In the genomic region with DNA sequence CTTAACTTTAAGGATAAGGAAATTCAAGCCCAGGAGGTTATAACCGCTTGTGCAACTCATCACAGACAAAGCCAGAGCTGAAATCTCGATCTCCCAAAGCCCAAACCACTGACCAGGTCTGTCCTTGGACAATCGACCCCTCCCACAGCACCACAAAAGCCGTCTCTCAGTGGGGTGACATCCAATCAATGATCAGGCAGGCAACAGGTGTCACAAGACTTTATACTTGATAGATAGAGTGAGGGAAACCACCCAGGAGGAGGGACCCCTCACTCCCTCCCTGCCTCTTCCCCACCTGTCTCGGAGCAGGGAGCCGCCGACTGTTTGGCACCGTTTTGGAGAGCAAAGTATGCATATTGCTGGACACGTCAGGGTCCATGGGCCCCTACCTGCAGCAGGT, we compare ENCODE assay signal across 25 cellular contexts. TPM values are rescaled to one million over a fixed set of nuclear protein-coding genes. Genes with fewer than 3 reads are reported as not detected.
DNase-seq lines count a peak whose midpoint lies in the region; ATAC-seq, FAIRE-seq and TF ChIP-seq lines count a peak whose summit lies in the region.
"Had no signal": no experiment of that assay in that cellular context is flagged by ENCODE, and none has a peak within 500 bp of the region (broad histone marks: within the 10 kb centered on the region; RNA-seq: fewer than 3 reads in every experiment).

No MANE protein-coding gene starts in this region.

- H4K91ac ChIP-seq in H1 (replicated peaks; ENCODE audit: insufficient read length, low read length): no peak overlapping the region
- H4K91ac ChIP-seq in neuronal stem cell (ENCODE audit: low read depth, low read length, poor library complexity): no peak overlapping the region

- POLR2A ChIA-PET in HEK293 (lab: Yijun Ruan, JAX): no interaction called here
- POLR2A ChIA-PET in H1 (lab: Charles Lee; ENCODE audit: partially characterized antibody): interaction anchor here (0.6 kb wide), 1 partner anchor 95 kb away, joined by 5 read pairs; no protein-coding TSS in a partner anchor
- POLR2A ChIA-PET in Caco-2 (lab: Charles Lee): no interaction called here

- H2BK5ac ChIP-seq in H1 (ENCODE audit: low read depth, low read length) (no peak overlapping the region), neuronal stem cell (ENCODE audit: low read length) (no peak overlapping the region)

- H2AK5ac ChIP-seq in H1 (ENCODE audit: low read depth, low read length) (no peak overlapping the region), neuronal stem cell (ENCODE audit: low read depth, low read length) (no peak overlapping the region)

- CTCF ChIA-PET in HEK293 (lab: Yijun Ruan, JAX): interaction anchor here (0.6 to 1.7 kb wide), 2 partner anchors 41 to 70 kb away, joined by 3 to 5 read pairs; no protein-coding TSS in a partner anchor
- CTCF ChIA-PET in H1 (lab: Charles Lee; ENCODE audit: partially characterized antibody): interaction anchor here (0.7 to 2.7 kb wide), 6 partner anchors 10 to 785 kb away, joined by 3 to 9 read pairs (median 3); no protein-coding TSS in a partner anchor
- CTCF ChIA-PET in Caco-2 (lab: Charles Lee): interaction anchor here (1.4 kb wide), 1 partner anchor 41 kb away, joined by 3 read pairs; no protein-coding TSS in a partner anchor

- TF ChIP-seq RAD21 in H1 (IDR thresholded peaks at IDR 0.05 in 1 of 2, conservative IDR thresholded peaks at IDR 0.05 in 1 of 2; ENCODE audit: low read depth in 2 of 2, low read length in 2 of 2): no peak

- no peak overlapping the region; the same call in 1 of the 2 replicates for H4K8ac ChIP-seq in H1 (ENCODE audit: extremely low read depth, insufficient read depth, low read length)
- H4K8ac ChIP-seq in neuronal stem cell (ENCODE audit: low read depth, low read length): no peak overlapping the region

- no peaks in the 10 kb centered on the region for H4K20me1 ChIP-seq in H1 (replicated peaks in 1 of 2; ENCODE audit: control insufficient read depth in 1 of 2, insufficient read depth in 2 of 2, low read length in 2 of 2)
- H4K20me1 ChIP-seq: BLaER1 had no signal

- H3K79me2 ChIP-seq in H1 (ENCODE audit: control insufficient read depth in 1 of 2, insufficient read depth in 2 of 2, low read length in 2 of 2): no peaks in the 10 kb centered on the region

- no peak overlapping the region for H3K4ac ChIP-seq in H1 (replicated peaks; ENCODE audit: insufficient read length, low read depth, low read length)
- H3K4ac ChIP-seq in neuronal stem cell (ENCODE audit: low read length): peak overlapping the region; percentile 9

- no peak overlapping the region for H3K9ac ChIP-seq in H1 (replicated peaks in 1 of 4; ENCODE audit: extremely low read depth in 1 of 4, low read depth in 3 of 4, low read length in 3 of 4)
- no peak overlapping the region for H3K9ac ChIP-seq in neuronal stem cell (ENCODE audit: low read depth, low read length, poor library complexity)
- H3K9ac ChIP-seq: BLaER1 had no signal

- no peak overlapping the region for H3K23ac ChIP-seq in H1 (ENCODE audit: insufficient read length)
- H3K23ac ChIP-seq in neuronal stem cell (ENCODE audit: low read depth, low read length, poor library complexity): no peak overlapping the region

- no peaks in the 10 kb centered on the region for H3K36me3 Mint-ChIP-seq in Caco-2 (ENCODE audit: insufficient read depth, unreplicated experiment)
- H3K36me3 Mint-ChIP-seq: CD14-positive monocyte; CD4-positive, alpha-beta memory T cell; CD4-positive, CD25-positive, alpha-beta regulatory T cell; CD8-positive, alpha-beta memory T cell had no signal

- 86% methylated on average over 9 of the region's 9 CpGs; no CpG with 5 or more reads in 1 of the 2 experiments for WGBS in H1 (ENCODE audit: extremely low coverage in 1 of 2, insufficient coverage in 1 of 2, insufficient read length in 1 of 2, insufficient replicate concordance in 2 of 2, low coverage in 1 of 2, low lambda C conversion rate in 2 of 2, missing lambda C conversion rate in 1 of 2), 2 experiments
- WGBS in neuronal stem cell (ENCODE audit: extremely low coverage in 2 of 2, insufficient read length in 2 of 2, insufficient replicate concordance in 1 of 2), 2 donors: no CpG with 5 or more reads among the region's 9 CpGs

- no peaks in the 10 kb centered on the region for H3K79me1 ChIP-seq in H1 (ENCODE audit: low read depth, low read length)
- H3K79me1 ChIP-seq in neuronal stem cell (ENCODE audit: low read depth, low read length): no peaks in the 10 kb centered on the region

- H3K4me2 ChIP-seq in H1 (ENCODE audit: insufficient read depth in 1 of 2, low read depth in 2 of 2, low read length in 2 of 2) (no peak overlapping the region), neuronal stem cell (ENCODE audit: insufficient read depth, low read length, poor library complexity, severe bottlenecking) (no peak overlapping the region)
- H3K4me2 ChIP-seq: BLaER1 had no signal

- H3K9me3 ChIP-seq in HEK293 (ENCODE audit: control insufficient read depth, insufficient read depth, low read depth, low read length) (no peaks in the 10 kb centered on the region), H1 (ENCODE audit: insufficient read depth in 2 of 2, low read depth in 1 of 2, low read length in 1 of 2) (no peaks in the 10 kb centered on the region), neuronal stem cell (replicated peaks in 1 of 2; ENCODE audit: control insufficient read depth in 2 of 2, insufficient read depth in 1 of 2, low read depth in 1 of 2, low read length in 2 of 2) (no peaks in the 10 kb centered on the region), Caco-2 (no peaks in the 10 kb centered on the region)
- H3K9me3 ChIP-seq: BE2C, BLaER1 had no signal

- H3K4me1 Mint-ChIP-seq in Caco-2 (ENCODE audit: low read depth, unreplicated experiment): no peaks in the 10 kb centered on the region
- H3K4me1 Mint-ChIP-seq: CD14-positive monocyte; CD4-positive, alpha-beta memory T cell; CD4-positive, CD25-positive, alpha-beta regulatory T cell; CD8-positive, alpha-beta memory T cell had no signal

- H3K36me3 ChIP-seq in HEK293 (ENCODE audit: control insufficient read depth in 2 of 2, insufficient read depth in 1 of 2, low read length in 2 of 2) (no peaks in the 10 kb centered on the region), H1 (ENCODE audit: control insufficient read depth in 2 of 4, insufficient read depth in 4 of 4, low read length in 3 of 4) (no peaks in the 10 kb centered on the region), neuronal stem cell (replicated peaks in 1 of 2; ENCODE audit: control insufficient read depth in 2 of 2, insufficient read depth in 2 of 2, low read length in 2 of 2) (no peaks in the 10 kb centered on the region), Caco-2 (ENCODE audit: control insufficient read depth, insufficient read depth, low read length) (no peaks in the 10 kb centered on the region)
- H3K36me3 ChIP-seq: BE2C, BLaER1 had no signal

- no peak overlapping the region for H2BK15ac ChIP-seq in H1 (ENCODE audit: low read length)
- no peak overlapping the region for H2BK15ac ChIP-seq in neuronal stem cell (ENCODE audit: low read length)

- H2AFZ ChIP-seq in H1 (ENCODE audit: low read length) (peak overlapping the region; percentile 68; the same call in 1 of the 2 replicates), neuronal stem cell (ENCODE audit: low read length) (no peak overlapping the region)

- BruUV-seq in Caco-2 (replicated peaks; lab: Mats Ljungman, UMichigan): no TSS peak

- H3K14ac ChIP-seq in H1 (ENCODE audit: insufficient read length) (no peak overlapping the region), neuronal stem cell (ENCODE audit: low read length) (no peak overlapping the region)

- H3K18ac ChIP-seq in H1 (ENCODE audit: extremely low read depth, low read length): no peak overlapping the region
- no peak overlapping the region for H3K18ac ChIP-seq in neuronal stem cell (ENCODE audit: low read length)

- no peak overlapping the region for H2BK20ac ChIP-seq in H1 (ENCODE audit: low read length)

- H3K4me1 ChIP-seq in HEK293 (ENCODE audit: control insufficient read depth, insufficient read depth, low read length): no peaks in the 10 kb centered on the region
- no peaks in the 10 kb centered on the region for H3K4me1 ChIP-seq in H1 (replicated peaks in 1 of 4; ENCODE audit: control insufficient read depth in 3 of 4, insufficient read depth in 4 of 4, low read length in 3 of 4)
- H3K4me1 ChIP-seq in neuronal stem cell (ENCODE audit: control insufficient read depth in 2 of 2, insufficient read depth in 1 of 2, low read depth in 1 of 2, low read length in 2 of 2): no peaks in the 10 kb centered on the region
- no peaks in the 10 kb centered on the region for H3K4me1 ChIP-seq in Caco-2
- H3K4me1 ChIP-seq: BE2C, BLaER1 had no signal

- H2BK120ac ChIP-seq in H1 (replicated peaks; ENCODE audit: low read depth, low read length): no peak overlapping the region
- H2BK120ac ChIP-seq in neuronal stem cell (ENCODE audit: low read depth, low read length): no peak overlapping the region

- H3K27ac Mint-ChIP-seq in Caco-2 (ENCODE audit: unreplicated experiment): no peak overlapping the region
- H3K27ac Mint-ChIP-seq: CD4-positive, alpha-beta memory T cell; CD8-positive, alpha-beta memory T cell had no signal

- H3K27me3 ChIP-seq in H1 (replicated peaks in 1 of 4; ENCODE audit: control insufficient read depth in 3 of 4, extremely low read depth in 1 of 4, insufficient read depth in 3 of 4, low read length in 3 of 4) (no peaks in the 10 kb centered on the region), neuronal stem cell (ENCODE audit: control insufficient read depth in 3 of 3, insufficient read depth in 3 of 3, low read depth in 1 of 3, low read length in 3 of 3) (peaks cover 0 to 29% (median 0%) of the 10 kb centered on the region in 3 experiments), Caco-2 (replicated peaks; ENCODE audit: control insufficient read depth, insufficient read depth, low read length) (no peaks in the 10 kb centered on the region)
- H3K27me3 ChIP-seq: BLaER1 had no signal

- TF ChIP-seq CTCF in HEK293 (tag by site-specific recombination; IDR thresholded peaks at IDR 0.05) (no peak), H1 (IDR thresholded peaks at IDR 0.05; ENCODE audit: control extremely low read depth in 1 of 3, insufficient read depth in 1 of 3, low read depth in 1 of 3, low read length in 3 of 3) (no peak), Caco-2 (IDR thresholded peaks at IDR 0.05; ENCODE audit: insufficient read depth in 1 of 2, low read depth in 1 of 2, low read length in 1 of 2, severe bottlenecking in 1 of 2, unreplicated experiment in 1 of 2) (no peak)

- TF ChIP-seq POLR2A in H1 (IDR thresholded peaks at IDR 0.05; ENCODE audit: control extremely low read depth in 1 of 2, low read depth in 2 of 2, low read length in 2 of 2): no peak

- FAIRE-seq in H1 (lab: Jason Lieb, UNC): no peak
- FAIRE-seq: A204.1, D721Med, G401.6, GM12891, GM19239 had no signal

- H3K4me3 Mint-ChIP-seq in Caco-2 (ENCODE audit: unreplicated experiment): no peak overlapping the region
- H3K4me3 Mint-ChIP-seq: CD14-positive monocyte; CD4-positive, alpha-beta memory T cell; CD4-positive, CD25-positive, alpha-beta regulatory T cell; CD8-positive, alpha-beta memory T cell had no signal

- H3K4me3 ChIP-seq in HEK293 (ENCODE audit: low read depth, low read length) (no peak overlapping the region), H1 (ENCODE audit: extremely low read depth in 1 of 4, insufficient read depth in 2 of 4, low read depth in 3 of 4, low read length in 4 of 4) (no peak overlapping the region), neuronal stem cell (ENCODE audit: low read length in 2 of 2) (no peak overlapping the region), Caco-2 (ENCODE audit: low read depth, low read length) (no peak overlapping the region)
- H3K4me3 ChIP-seq: BLaER1 had no signal

- peaks cover 2% of the 10 kb centered on the region for H3K27me3 Mint-ChIP-seq in Caco-2 (ENCODE audit: insufficient read depth, unreplicated experiment)
- H3K27me3 Mint-ChIP-seq: CD4-positive, alpha-beta memory T cell had no signal

- no peak overlapping the region for H4K5ac ChIP-seq in H1 (ENCODE audit: insufficient read length, low read depth, low read length)

- DNase-seq in H1 (ENCODE audit: low read depth in 1 of 2, low spot score in 2 of 2) (no peak), neuronal stem cell (ENCODE audit: low spot score) (no peak), Caco-2 (no peak)
- DNase-seq: 8988T; ACHN; BE2C; C1 segment of cervical spinal cord; Calu3; CD4-positive, alpha-beta memory T cell; CD4-positive, CD25-positive, alpha-beta regulatory T cell; CD8-positive, alpha-beta memory T cell; COR-L47; DMS79 treated with DMSO at 0.1 percent for 48 hours; GF-D8 had no signal

- H3K56ac ChIP-seq in H1 (replicated peaks; ENCODE audit: insufficient read length, low read depth, low read length): no peak overlapping the region

- H2BK12ac ChIP-seq in H1 (ENCODE audit: low read depth, low read length): no peak overlapping the region
- H2BK12ac ChIP-seq in neuronal stem cell (ENCODE audit: low read length): peak overlapping the region; percentile 6

- no peak for TF ChIP-seq EP300 in H1 (IDR thresholded peaks at IDR 0.05; ENCODE audit: borderline replicate concordance in 1 of 2, low read depth in 2 of 2, low read length in 2 of 2)

- no peaks in the 10 kb centered on the region for H3K9me3 Mint-ChIP-seq in Caco-2 (ENCODE audit: unreplicated experiment)
- H3K9me3 Mint-ChIP-seq: CD14-positive monocyte; CD4-positive, alpha-beta memory T cell; CD4-positive, CD25-positive, alpha-beta regulatory T cell; CD8-positive, alpha-beta memory T cell had no signal

- no peak overlapping the region for H3K27ac ChIP-seq in HEK293 (ENCODE audit: extremely low read depth, low read depth, low read length)
- no peak overlapping the region for H3K27ac ChIP-seq in H1 (ENCODE audit: low read depth, low read length)
- no peak overlapping the region for H3K27ac ChIP-seq in neuronal stem cell (replicated peaks; ENCODE audit: low read length)
- H3K27ac ChIP-seq: BLaER1 had no signal

- no peaks in the 10 kb centered on the region for H3K23me2 ChIP-seq in H1 (ENCODE audit: low read depth, low read length)

- intact Hi-C loops in Caco-2 (cut with micrococcal nuclease; ENCODE audit: unreplicated experiment): no loop called here

- ATAC-seq in HG02885 (IDR thresholded peaks at IDR 0.05; ENCODE audit: poor library complexity, unreplicated experiment): no peak

RNA-seq across cellular contexts. Expression of gene SDR42E2, which starts 14.5 kb away (rescaled TPM):
- not detected in 2 replicates for total RNA-seq in H1 (2021; fragmentation: NEBNext Ultra II Directional; extraction: Animal tissue kit (Norgen Biotek cat#: 25700))
- polyA plus RNA-seq in H1 (2011; rRNA removed): 0.08 and 0.25 TPM in 2 replicates
- 0.05 TPM for polyA plus RNA-seq in H1 (2011; cell fraction: cytosol; rRNA removed)
- 0.50 TPM for polyA plus RNA-seq in H1 (2011; cell fraction: nucleus; rRNA removed)
- polyA plus RNA-seq in H1 (2012, experiment 1 of 2): 0.11 to 0.21 TPM (median 0.14 TPM) in 4 replicates
- not detected for polyA plus RNA-seq in H1 (2012, experiment 2 of 2)
- 0.16 TPM for polyA plus RNA-seq in H1 (2013, experiment 1 of 2)
- 0.07 TPM for polyA plus RNA-seq in H1 (2013, experiment 2 of 2)
- polyA minus RNA-seq in H1 (2011; rRNA and poly(A)+ RNA removed): 0.07 and 0.13 TPM in 2 replicates
- polyA minus RNA-seq in H1 (2011; cell fraction: cytosol; rRNA and poly(A)+ RNA removed): not detected
- polyA minus RNA-seq in H1 (2011; cell fraction: nucleus; rRNA and poly(A)+ RNA removed): 0.20 TPM
- 0.03 TPM for polyA plus RNA-seq in neuronal stem cell (2013, experiment 1 of 2)
- 0.01 TPM for polyA plus RNA-seq in neuronal stem cell (2013, experiment 2 of 2)
- total RNA-seq in Caco-2 (2022): not detected in 2 replicates
- total RNA-seq: A673, Calu3 had no signal
- polyA plus RNA-seq: AG04450 had no signal

RNA-seq across cellular contexts. Expression of gene VWA3A, which starts 55.5 kb away (rescaled TPM):
- total RNA-seq in H1 (2021; fragmentation: NEBNext Ultra II Directional; extraction: Animal tissue kit (Norgen Biotek cat#: 25700)): not detected in 2 replicates
- 0.03 and 0.05 TPM in 2 replicates for polyA plus RNA-seq in H1 (2011; rRNA removed)
- polyA plus RNA-seq in H1 (2011; cell fraction: cytosol; rRNA removed): 0.04 TPM
- 0.10 TPM for polyA plus RNA-seq in H1 (2011; cell fraction: nucleus; rRNA removed)
- 0.07 to 0.10 TPM in 2 of 4 replicates, not detected in the others for polyA plus RNA-seq in H1 (2012, experiment 1 of 2)
- polyA plus RNA-seq in H1 (2012, experiment 2 of 2): not detected
- polyA plus RNA-seq in H1 (2013, experiment 1 of 2): not detected
- polyA plus RNA-seq in H1 (2013, experiment 2 of 2): 0.04 TPM
- 0.22 and 0.39 TPM in 2 replicates for polyA minus RNA-seq in H1 (2011; rRNA and poly(A)+ RNA removed)
- not detected for polyA minus RNA-seq in H1 (2011; cell fraction: cytosol; rRNA and poly(A)+ RNA removed)
- 0.40 TPM for polyA minus RNA-seq in H1 (2011; cell fraction: nucleus; rRNA and poly(A)+ RNA removed)
- polyA plus RNA-seq in neuronal stem cell (2013, experiment 1 of 2): 0.84 TPM
- polyA plus RNA-seq in neuronal stem cell (2013, experiment 2 of 2): 0.75 TPM
- total RNA-seq in Caco-2 (2022): not detected in 2 replicates
- polyA plus RNA-seq: AG04450; CD14-positive monocyte; CD4-positive, alpha-beta memory T cell; CD4-positive, CD25-positive, alpha-beta regulatory T cell; CD8-positive, alpha-beta memory T cell had no signal

RNA-seq across cellular contexts. Expression of gene EEF2K, which starts 58.2 kb away (rescaled TPM):
- total RNA-seq in H1 (2021; fragmentation: NEBNext Ultra II Directional; extraction: Animal tissue kit (Norgen Biotek cat#: 25700)): 30.2 and 30.5 TPM in 2 replicates
- polyA plus RNA-seq in H1 (2011; rRNA removed): 14.9 and 16.3 TPM in 2 replicates
- polyA plus RNA-seq in H1 (2011; cell fraction: cytosol; rRNA removed): 11.8 TPM
- 31.1 TPM for polyA plus RNA-seq in H1 (2011; cell fraction: nucleus; rRNA removed)
- polyA plus RNA-seq in H1 (2012, experiment 1 of 2): 10.5 to 14.2 TPM (median 13.2 TPM) in 4 replicates
- 9.7 TPM for polyA plus RNA-seq in H1 (2012, experiment 2 of 2)
- 12.2 TPM for polyA plus RNA-seq in H1 (2013, experiment 1 of 2)
- polyA plus RNA-seq in H1 (2013, experiment 2 of 2): 14.9 TPM
- polyA minus RNA-seq in H1 (2011; rRNA and poly(A)+ RNA removed): 49.2 and 51.9 TPM in 2 replicates
- polyA minus RNA-seq in H1 (2011; cell fraction: cytosol; rRNA and poly(A)+ RNA removed): 23.4 TPM
- polyA minus RNA-seq in H1 (2011; cell fraction: nucleus; rRNA and poly(A)+ RNA removed): 13.7 TPM
- 6.4 TPM for polyA plus RNA-seq in neuronal stem cell (2013, experiment 1 of 2)
- polyA plus RNA-seq in neuronal stem cell (2013, experiment 2 of 2): 7.4 TPM
- 17.5 and 20.1 TPM in 2 replicates for total RNA-seq in Caco-2 (2022)
